Comparison of ENCODE assay signal across 1 cellular context in the genomic region with DNA sequence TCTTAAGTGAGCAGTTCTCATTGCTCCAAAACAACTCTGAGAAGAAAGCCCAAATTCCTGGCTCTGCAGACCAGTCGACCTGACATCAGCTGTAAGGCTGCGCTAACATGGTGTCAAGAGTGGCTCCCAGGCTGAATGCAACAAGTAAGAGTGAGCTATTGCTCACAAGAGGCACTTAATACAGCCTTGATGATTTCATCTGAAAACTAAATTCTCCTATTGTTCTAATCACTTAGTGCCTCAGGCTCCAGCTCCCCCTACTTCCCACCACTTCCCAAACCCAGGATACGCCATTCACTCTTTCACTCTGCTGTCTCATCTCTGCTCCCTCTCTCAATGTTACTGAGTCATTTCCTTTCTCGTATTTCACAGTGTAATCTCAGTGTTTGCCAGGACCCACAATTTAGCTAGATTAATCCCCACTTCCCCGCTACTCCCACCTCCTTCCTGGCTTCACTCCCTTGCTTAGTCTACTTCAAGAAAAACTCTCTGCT.
TF ChIP-seq lines count a peak whose summit lies in the region.

No MANE protein-coding gene starts in this region.

TF ChIP-seq in A549, 52 proteins besides CTCF, POLR2A, EP300 and RAD21 (continued from another document):
- TF ChIP-seq MYC (IDR thresholded peaks at IDR 0.05; ENCODE audit: borderline replicate concordance, low read length) (no peak), MAX (IDR thresholded peaks at IDR 0.05) (peak; percentile 64), NR3C1 (IDR thresholded peaks at IDR 0.05) (no peak), NFE2L2 (conservative IDR thresholded peaks at IDR 0.05; ENCODE audit: low read length) (peak; percentile 53), TFCP2L1 (CRISPR knock-in tag; IDR thresholded peaks at IDR 0.05) (no peak), JUN (IDR thresholded peaks at IDR 0.05) (peak; percentile 40 to 83; a peak in 4 of 5 replicates), RARB (CRISPR knock-in tag; IDR thresholded peaks at IDR 0.05) (no peak), ESRRA (IDR thresholded peaks at IDR 0.05; ENCODE audit: borderline replicate concordance, low read length) (no peak), SMC3 (IDR thresholded peaks at IDR 0.05) (peak; percentile 29; the same call in 1 of the 3 replicates), HES2 (IDR thresholded peaks at IDR 0.05) (no peak; the same call in 1 of the 2 replicates)
- TF ChIP-seq, protein P1, sequence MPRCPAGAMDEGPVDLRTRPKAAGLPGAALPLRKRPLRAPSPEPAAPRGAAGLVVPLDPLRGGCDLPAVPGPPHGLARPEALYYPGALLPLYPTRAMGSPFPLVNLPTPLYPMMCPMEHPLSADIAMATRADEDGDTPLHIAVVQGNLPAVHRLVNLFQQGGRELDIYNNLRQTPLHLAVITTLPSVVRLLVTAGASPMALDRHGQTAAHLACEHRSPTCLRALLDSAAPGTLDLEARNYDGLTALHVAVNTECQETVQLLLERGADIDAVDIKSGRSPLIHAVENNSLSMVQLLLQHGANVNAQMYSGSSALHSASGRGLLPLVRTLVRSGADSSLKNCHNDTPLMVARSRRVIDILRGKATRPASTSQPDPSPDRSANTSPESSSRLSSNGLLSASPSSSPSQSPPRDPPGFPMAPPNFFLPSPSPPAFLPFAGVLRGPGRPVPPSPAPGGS (IDR thresholded peaks at IDR 0.05): 0 out of 3 replicates have a peak, but pooled peaks have one; percentile 50
